ENCODE assay signal across 8 cellular contexts in the genomic region with DNA sequence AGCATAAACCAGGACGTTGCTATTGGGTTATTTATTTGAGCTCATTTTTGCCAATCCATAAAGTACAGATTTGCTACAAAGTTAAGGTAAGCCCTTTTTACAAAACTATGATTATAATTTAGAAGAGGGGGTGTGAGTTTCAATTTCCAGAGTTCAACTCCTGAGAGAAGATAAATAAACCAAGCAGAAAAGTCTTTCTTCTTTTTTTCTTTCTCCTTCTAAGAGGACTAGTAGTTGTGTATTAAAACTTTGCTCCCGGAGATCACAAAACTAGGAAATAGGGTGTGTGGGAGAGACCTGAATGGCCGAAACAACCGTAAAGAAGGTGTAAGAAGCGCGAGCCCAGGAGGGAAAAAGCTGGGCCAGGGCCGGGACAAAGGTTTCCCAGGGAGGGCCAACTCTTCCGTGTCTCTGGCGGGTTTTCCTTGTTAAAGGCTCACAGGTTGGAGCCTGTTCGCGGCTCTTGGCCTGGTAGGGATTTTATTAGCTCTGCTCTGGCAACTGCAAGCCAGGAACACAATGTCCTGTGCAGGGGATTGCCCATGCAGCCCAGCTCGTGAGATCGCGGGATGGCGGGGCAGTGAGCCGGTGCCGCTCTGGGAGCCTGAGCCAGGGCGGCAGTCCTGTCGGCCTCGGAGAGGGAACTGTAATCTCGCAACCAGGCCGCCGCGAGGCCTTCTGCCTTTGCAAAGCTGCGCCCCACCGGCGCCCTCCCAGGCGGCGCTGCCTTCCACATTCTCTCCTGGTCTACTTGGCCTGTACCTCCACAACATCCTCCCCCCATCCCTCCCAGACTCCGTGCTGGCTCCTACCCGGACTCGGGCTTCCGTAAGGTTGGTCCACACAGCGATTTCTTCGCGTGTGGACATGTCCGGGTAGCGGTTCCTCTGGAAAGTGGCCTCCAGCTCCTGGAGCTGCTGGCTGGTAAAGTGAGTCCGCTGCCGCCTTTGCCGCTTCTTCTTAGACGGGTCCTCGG. TPM values are rescaled to one million over a fixed set of nuclear protein-coding genes. Genes with fewer than 3 reads are reported as not detected.
DNase-seq lines count a peak whose midpoint lies in the region; ATAC-seq and TF ChIP-seq lines count a peak whose summit lies in the region.

No MANE protein-coding gene starts in this region.

- peaks cover 0 to 5% of the 10 kb centered on the region in 2 donors for H3K36me3 Mint-ChIP-seq in CD4-positive, alpha-beta memory T cell

- POLR2A ChIA-PET in CD4-positive, alpha-beta memory T cell (lab: Charles Lee; ENCODE audit: partially characterized antibody), result no interaction called here

- peak; percentile 43 for ATAC-seq in HG03354 (IDR thresholded peaks at IDR 0.05; ENCODE audit: poor library complexity, severe bottlenecking, unreplicated experiment)
- peak; percentile 72 for ATAC-seq in mucosa of descending colon

- H3K27me3 ChIP-seq in CD4-positive, alpha-beta memory T cell (ENCODE audit: insufficient read depth, low read length), result peaks cover 79% of the 10 kb centered on the region

- H3K27ac ChIP-seq in CD4-positive, alpha-beta memory T cell (ENCODE audit: low read depth, low read length), result no peak overlapping the region
- H3K27ac ChIP-seq in coronary artery, result no peak overlapping the region

- TF ChIP-seq CTCF in coronary artery (IDR thresholded peaks at IDR 0.05) (no peak), mucosa of descending colon (IDR thresholded peaks at IDR 0.05) (no peak)

- intact Hi-C loops in CD4-positive, alpha-beta memory T cell (cut with micrococcal nuclease), result no loop called here
- intact Hi-C loops in mucosa of descending colon (cut with DNase I, micrococcal nuclease), result no loop called here

- H3K27me3 Mint-ChIP-seq in CD4-positive, alpha-beta memory T cell, result peaks cover 73 to 81% of the 10 kb centered on the region in 2 donors

- H3K9me3 Mint-ChIP-seq in CD4-positive, alpha-beta memory T cell, result peaks cover 4 to 49% (median 33%) of the 10 kb centered on the region in 8 donors

- peaks cover 28% of the 10 kb centered on the region for H3K4me1 ChIP-seq in CD4-positive, alpha-beta memory T cell (ENCODE audit: insufficient read depth, low read length)
- peaks cover 29% of the 10 kb centered on the region for H3K4me1 ChIP-seq in mucosa of descending colon (ENCODE audit: low read depth)

- H3K4me3 ChIP-seq in CD4-positive, alpha-beta memory T cell (ENCODE audit: low read length in 2 of 2), result no peak overlapping the region
- peak overlapping the region; percentile 77 for H3K4me3 ChIP-seq in coronary artery
- no peak overlapping the region for H3K4me3 ChIP-seq in mucosa of descending colon

- H3K27ac Mint-ChIP-seq in CD4-positive, alpha-beta memory T cell, result no peak overlapping the region

- peak overlapping the region in 7 of 8 donors; percentile 33 to 67 (median 64) for H3K4me3 Mint-ChIP-seq in CD4-positive, alpha-beta memory T cell

- no peaks in the 10 kb centered on the region for H3K36me3 ChIP-seq in CD4-positive, alpha-beta memory T cell (ENCODE audit: insufficient read depth, low read length)
- no peaks in the 10 kb centered on the region for H3K36me3 ChIP-seq in mucosa of descending colon (ENCODE audit: low read depth)

- peaks cover 15 to 56% (median 31%) of the 10 kb centered on the region in 4 donors for H3K4me1 Mint-ChIP-seq in CD4-positive, alpha-beta memory T cell

- H3K9me3 ChIP-seq in CD4-positive, alpha-beta memory T cell (ENCODE audit: control insufficient read depth in 1 of 2, low read length in 2 of 2), result no peaks in the 10 kb centered on the region
- no peaks in the 10 kb centered on the region for H3K9me3 ChIP-seq in mucosa of descending colon

- CTCF ChIA-PET in CD4-positive, alpha-beta memory T cell (lab: Charles Lee; ENCODE audit: partially characterized antibody), result interaction anchor here (0.9 kb wide), 1 partner anchor 12 kb away, joined by 3 read pairs; no protein-coding TSS in a partner anchor

- DNase-seq in CD4-positive, alpha-beta memory T cell, result no peak
- DNase-seq in coronary artery (ENCODE audit: low spot score) (peak; percentile 63), mucosa of descending colon (peak; percentile 63 to 68 (median 67)), cerebellar cortex (ENCODE audit: low spot score) (no peak), HuH-7 (ENCODE audit: low spot score) (no peak), H4 (ENCODE audit: low spot score) (no peak), NOMO-1 treated with dmso at 0.1 percent for 144 hours (lab: John Stamatoyannopoulos, UW; ENCODE audit: unreplicated experiment) (no peak)

RNA-seq across cellular contexts. Expression of gene PITX2, which starts 2.2 kb away (rescaled TPM):
- not detected for total RNA-seq in CD4-positive, alpha-beta memory T cell
- not detected for polyA plus RNA-seq in CD4-positive, alpha-beta memory T cell
- total RNA-seq in mucosa of descending colon, result 1 to 10 TPM in 1 of 3 donors, under 1 TPM in 2; 0.51 to 2.6 (median 0.81) TPM
- 5.7 and 11.7 TPM in 2 replicates for total RNA-seq in H4 (2014; rRNA removed; shearing (Covaris generic))

Comparison
In these comparisons a context has a peak if more than half of its experiments do, and no peak if none do; other contexts are left out.
1. DNase-seq: peak in coronary artery (single experiment) and mucosa of descending colon (3 of 3); none in CD4-positive, alpha-beta memory T cell (0 of 5), cerebellar cortex (single experiment), HuH-7 (single experiment), H4 (single experiment) and NOMO-1 treated with dmso at 0.1 percent for 144 hours (single experiment).